19 cellular contexts compared by ENCODE assay signal in genomic region chr3:25456723-25457122, GRCh38. TPM values are rescaled to one million over a fixed set of nuclear protein-coding genes. Genes with fewer than 3 reads are reported as not detected.
"Had no signal": no experiment of that assay in that cellular context is flagged by ENCODE, and none has a peak within 500 bp of the region (broad histone marks: within the 10 kb centered on the region; RNA-seq: fewer than 3 reads in every experiment).

No MANE protein-coding gene starts in this region.

- ATAC-seq: body of pancreas; left lung; right lobe of liver; stimulated activated effector memory CD8-positive, alpha-beta T cell treated with anti-CD3 and anti-CD28 coated beads, Interleukin-12 subunit alpha, Interleukin-12 subunit beta, amount 100 ng/mL, for 72 hours had no signal

- H3K27me3 ChIP-seq: body of pancreas, left lung, right lobe of liver, SJSA1, stomach had no signal

- DNase-seq: activated CD4-positive, alpha-beta T cell treated with anti-CD3 and anti-CD28 coated beads, Interleukin-2, amount 50 U/mL, for 48 hours; amniotic stem cell; body of pancreas; cortex of kidney; foreskin fibroblast; glutamatergic neuron; kidney; left lung; naive B cell; right lobe of liver; stimulated activated CD4-positive, alpha-beta T cell treated with anti-CD3 and anti-CD28 coated beads, Interleukin-4, amount 100 ng/mL, for 24 hours; stomach; SW 1271; T-helper 2 cell had no signal

- H3K4me3 ChIP-seq: body of pancreas, left lung, prostate gland, right lobe of liver, SJSA1, stomach had no signal

- H3K36me3 ChIP-seq: left lung, prostate gland, right lobe of liver, SJSA1, stomach had no signal

- H3K9me3 ChIP-seq: body of pancreas, left lung, prostate gland, right lobe of liver, SJSA1, stomach had no signal

RNA-seq across cellular contexts. Expression of gene RARB, which starts 28.7 kb away (rescaled TPM):
- total RNA-seq: activated T-helper 1 cell treated with anti-CD3 and anti-CD28 coated beads, Interleukin-12 subunit alpha, Interleukin-12 subunit beta, Interleukin-2, Interleukin-4 antibody, amounts not matched to agents 30 ng/mL and 10 ng/mL and 1 ng/mL, durations not matched to agents 14 hours and 24 hours and 36 hours; mononuclear cell had no signal
